Comparison of ENCODE assay signal across 15 cellular contexts in the genomic region with DNA sequence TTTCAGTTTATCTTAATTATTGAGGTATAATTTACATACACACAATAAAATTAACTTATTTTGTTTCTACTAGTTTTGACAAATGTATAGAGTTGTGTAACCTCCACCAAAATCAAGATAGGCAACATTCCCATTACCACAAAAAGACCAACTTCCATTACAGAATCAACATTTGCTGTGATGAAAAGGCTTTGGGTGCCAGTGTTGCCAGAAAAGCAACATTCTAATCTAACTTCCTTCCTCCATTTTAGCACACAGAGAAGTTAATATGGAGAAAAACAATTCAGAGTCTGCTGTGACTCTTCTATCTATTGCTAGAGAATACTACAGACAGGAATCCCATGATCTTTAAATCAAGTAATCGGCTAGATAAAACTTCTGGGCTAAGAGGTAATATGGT.
DNase-seq lines count a peak whose midpoint lies in the region; ATAC-seq, FAIRE-seq and TF ChIP-seq lines count a peak whose summit lies in the region.
"Had no signal": no experiment of that assay in that cellular context is flagged by ENCODE, and none has a peak within 500 bp of the region (broad histone marks: within the 10 kb centered on the region; RNA-seq: fewer than 3 reads in every experiment).

No MANE protein-coding gene starts in this region.

- H3K4me1 ChIP-seq in heart left ventricle = peaks cover 0 to 37% (median 23%) of the 10 kb centered on the region in 12 donors

- peak overlapping the region; percentile 16 to 67 (median 48) for H3K27ac ChIP-seq in heart left ventricle

- H3K4me3 ChIP-seq in heart left ventricle (no peak overlapping the region), bronchial epithelial cell (ENCODE audit: low read depth, low read length) (no peak overlapping the region)

- H3K4me3 Mint-ChIP-seq in memory B cell = no peak overlapping the region
- peak overlapping the region; percentile 38 for H3K4me3 Mint-ChIP-seq in type B pancreatic cell
- H3K4me3 Mint-ChIP-seq: naive thymus-derived CD8-positive, alpha-beta T cell had no signal

- H3K27me3 ChIP-seq in heart left ventricle = no peaks in the 10 kb centered on the region
- no peaks in the 10 kb centered on the region for H3K27me3 ChIP-seq in bronchial epithelial cell (ENCODE audit: control insufficient read depth, insufficient read depth, low read length)

- TF ChIP-seq POLR2A in heart left ventricle (IDR thresholded peaks at IDR 0.05) = no peak

- no peaks in the 10 kb centered on the region for H3K9me3 ChIP-seq in heart left ventricle

- TF ChIP-seq CTCF in heart left ventricle (IDR thresholded peaks at IDR 0.05) (no peak), bronchial epithelial cell (IDR thresholded peaks at IDR 0.05; ENCODE audit: insufficient read depth, low read length, severe bottlenecking) (no peak), type B pancreatic cell (conservative IDR thresholded peaks at IDR 0.05) (no peak)

- H3K27me3 Mint-ChIP-seq in memory B cell (no peaks in the 10 kb centered on the region), type B pancreatic cell (no peaks in the 10 kb centered on the region)
- H3K27me3 Mint-ChIP-seq: naive thymus-derived CD8-positive, alpha-beta T cell had no signal

- H3K36me3 Mint-ChIP-seq in memory B cell (peaks cover under 1% of the 10 kb centered on the region), type B pancreatic cell (no peaks in the 10 kb centered on the region)

- DNase-seq in heart left ventricle (no peak), cardiac septum (ENCODE audit: low spot score) (no peak), bronchial epithelial cell (ENCODE audit: low read depth) (peak; percentile 17), memory B cell (ENCODE audit: low spot score in 2 of 2) (no peak), type B pancreatic cell (ENCODE audit: extremely low spot score, unreplicated experiment) (no peak), T-helper 2 cell (no peak)
- DNase-seq: activated CD4-positive, alpha-beta T cell treated with anti-CD3 and anti-CD28 coated beads for 48 hours; islet precursor cell; naive thymus-derived CD8-positive, alpha-beta T cell; NCI-H2029 treated with DMSO at 0.1 percent for 48 hours; NK-92 treated with Interleukin-12 subunit alpha and Interleukin-12 subunit beta, amount 100 ng/mL, for 24 hours had no signal

- H3K4me1 Mint-ChIP-seq in memory B cell (peaks cover 8% of the 10 kb centered on the region), type B pancreatic cell (ENCODE audit: unreplicated experiment) (peaks cover 35% of the 10 kb centered on the region)

- WGBS in heart left ventricle, 4 donors = 60 to 73% (median 69%) methylated on average over 1 of the region's 1 CpG

- intact Hi-C loops in heart left ventricle (cut with DNase I) = no loop called here
- intact Hi-C loops in cardiac septum (cut with DNase I) = no loop called here

- H3K27ac Mint-ChIP-seq in memory B cell (peak overlapping the region; percentile 62), type B pancreatic cell (peak overlapping the region; percentile 70)

- no peaks in the 10 kb centered on the region for H3K9me3 Mint-ChIP-seq in memory B cell
- no peaks in the 10 kb centered on the region for H3K9me3 Mint-ChIP-seq in type B pancreatic cell
- H3K9me3 Mint-ChIP-seq: naive thymus-derived CD8-positive, alpha-beta T cell had no signal

- ATAC-seq in heart left ventricle (no peak), memory B cell (ENCODE audit: low read depth) (no peak), HG03095 (IDR thresholded peaks at IDR 0.05; ENCODE audit: unreplicated experiment) (no peak), HG03097 (IDR thresholded peaks at IDR 0.05; ENCODE audit: low FRiP score, unreplicated experiment) (no peak)
- ATAC-seq: esophagus mucosa; naive thymus-derived CD8-positive, alpha-beta T cell had no signal

- H3K36me3 ChIP-seq in heart left ventricle (no peaks in the 10 kb centered on the region), bronchial epithelial cell (ENCODE audit: control insufficient read depth, insufficient read depth, low read length) (no peaks in the 10 kb centered on the region)

- no peak for FAIRE-seq in bronchial epithelial cell (lab: Jason Lieb, UNC)
- FAIRE-seq: D721Med had no signal
